In genomic region chr13:49791214-49791752, GRCh38 we compare ENCODE assay signal across 8 cellular contexts. TPM values are rescaled to one million over a fixed set of nuclear protein-coding genes. Genes with fewer than 3 reads are reported as not detected.
A peak's percentile ranks its signal among the peaks of the same experiment; 100 is the strongest.
DNase-seq lines count a peak whose midpoint lies in the region; ATAC-seq and TF ChIP-seq lines count a peak whose summit lies in the region.

No MANE protein-coding gene starts in this region.

- H4K12ac ChIP-seq in trophoblast cell (ENCODE audit: low read depth, low read length) = peak overlapping the region; percentile 84

- POLR2A ChIA-PET in activated CD8-positive, alpha-beta T cell treated with anti-CD3 and anti-CD28 coated beads for 36 hours (lab: Charles Lee) = interaction anchor here (0.6 to 2.5 kb wide), 5 partner anchors 9 to 96 kb away, joined by 3 to 9 read pairs (median 3); no protein-coding TSS in a partner anchor

- peaks cover 12% of the 10 kb centered on the region for H3K79me2 ChIP-seq in trophoblast cell (ENCODE audit: control insufficient read depth, insufficient read depth, low read length, poor library complexity)

- H3K9me3 ChIP-seq in gastroesophageal sphincter (no peaks in the 10 kb centered on the region), trophoblast cell (ENCODE audit: insufficient read depth, low read depth, low read length) (no peaks in the 10 kb centered on the region)

- peak overlapping the region; percentile 60 for H3K4me2 ChIP-seq in trophoblast cell (ENCODE audit: low read length)

- H3K4me3 ChIP-seq in LNCaP clone FGC (ENCODE audit: low read depth, low read length) (peak overlapping the region; percentile 72), gastroesophageal sphincter (peak overlapping the region; percentile 84 to 97), trophoblast cell (ENCODE audit: low read depth, low read length) (peak overlapping the region; percentile 98)

- H3K27me3 ChIP-seq in gastroesophageal sphincter = no peaks in the 10 kb centered on the region
- H3K27me3 ChIP-seq in trophoblast cell (ENCODE audit: insufficient read depth, low read length) = no peaks in the 10 kb centered on the region

- H3K18ac ChIP-seq in trophoblast cell (ENCODE audit: low read length) = peak overlapping the region; percentile 96

- peaks cover 42% of the 10 kb centered on the region for H3K4me1 Mint-ChIP-seq in activated CD8-positive, alpha-beta T cell treated with anti-CD3 and anti-CD28 coated beads for 36 hours (ENCODE audit: low read depth)

- H3K36me3 Mint-ChIP-seq in activated CD8-positive, alpha-beta T cell treated with anti-CD3 and anti-CD28 coated beads for 36 hours (ENCODE audit: low read depth) = peaks cover 25% of the 10 kb centered on the region

- H3K36me3 ChIP-seq in gastroesophageal sphincter (no peaks in the 10 kb centered on the region), trophoblast cell (ENCODE audit: control insufficient read depth in 1 of 2, insufficient read depth in 2 of 2, low read length in 2 of 2) (no peaks in the 10 kb centered on the region)

- TF ChIP-seq EP300 in gastroesophageal sphincter (IDR thresholded peaks at IDR 0.05) = no peak

- H3K27ac ChIP-seq in gastroesophageal sphincter (peak overlapping the region; percentile 78 to 97 (median 96)), trophoblast cell (ENCODE audit: low read depth, low read length) (no peak overlapping the region)

- peak; percentile 55 for TF ChIP-seq CTCF in LNCaP clone FGC (IDR thresholded peaks at IDR 0.05; ENCODE audit: control insufficient read depth, extremely low read depth, insufficient read depth)
- no peak for TF ChIP-seq CTCF in activated CD8-positive, alpha-beta T cell treated with anti-CD3 and anti-CD28 coated beads for 36 hours (IDR thresholded peaks at IDR 0.05)
- peak in 1 of 4 experiments; percentile 14 for TF ChIP-seq CTCF in gastroesophageal sphincter (IDR thresholded peaks at IDR 0.05)

- H2AFZ ChIP-seq in trophoblast cell (ENCODE audit: insufficient read depth, low read length, poor library complexity) = peak overlapping the region; percentile 98

- no peaks in the 10 kb centered on the region for H3K9me3 Mint-ChIP-seq in activated CD8-positive, alpha-beta T cell treated with anti-CD3 and anti-CD28 coated beads for 36 hours

- H2BK5ac ChIP-seq in trophoblast cell (ENCODE audit: low read depth, low read length, poor library complexity) = no peak overlapping the region

- H3K4ac ChIP-seq in trophoblast cell (ENCODE audit: low read depth, low read length) = peak overlapping the region; percentile 77

- DNase-seq in activated CD8-positive, alpha-beta memory T cell treated with anti-CD3 and anti-CD28 coated beads, Interleukin-2, amount 50 U/mL, for 4 hours = peak; percentile 17
- DNase-seq in activated CD8-positive, alpha-beta memory T cell treated with anti-CD3 and anti-CD28 coated beads for 24 hours = no peak
- DNase-seq in LNCaP clone FGC (ENCODE audit: low read depth) (peak; percentile 23), trophoblast cell (peak in 1 of 2 donors; percentile 32), NCI-H226 (no peak), NCI-H446 (lab: John Stamatoyannopoulos, UW) (no peak)
- DNase-seq in activated CD8-positive, alpha-beta T cell treated with anti-CD3 and anti-CD28 coated beads for 36 hours = peak; percentile 35

- peak overlapping the region; percentile 98 for H3K14ac ChIP-seq in trophoblast cell (ENCODE audit: low read length)

- CTCF ChIA-PET in activated CD8-positive, alpha-beta T cell treated with anti-CD3 and anti-CD28 coated beads for 36 hours (lab: Charles Lee) = interaction anchor here (0.8 to 2.5 kb wide), 5 partner anchors 11 to 121 kb away, joined by 3 to 7 read pairs (median 3); no protein-coding TSS in a partner anchor

- intact Hi-C loops in activated CD8-positive, alpha-beta T cell treated with anti-CD3 and anti-CD28 coated beads for 36 hours (cut with micrococcal nuclease) = no loop called here

- no peak for TF ChIP-seq POLR2A in gastroesophageal sphincter (IDR thresholded peaks at IDR 0.05)

- no peak overlapping the region for H2AK5ac ChIP-seq in trophoblast cell (ENCODE audit: low read length)

- no peak overlapping the region for H2BK12ac ChIP-seq in trophoblast cell (ENCODE audit: low read length)

- peak overlapping the region; percentile 80 for H3K4me3 Mint-ChIP-seq in activated CD8-positive, alpha-beta T cell treated with anti-CD3 and anti-CD28 coated beads for 36 hours

- WGBS in gastroesophageal sphincter (ENCODE audit: low coverage in 1 of 2), 2 donors = 5 to 7% methylated on average over 8 to 11 of the region's 11 CpGs
- no CpG with 5 or more reads among the region's 11 CpGs for WGBS in trophoblast cell (ENCODE audit: extremely low coverage, insufficient coverage, insufficient read length)

- no peak overlapping the region for H4K8ac ChIP-seq in trophoblast cell (ENCODE audit: low read depth, low read length)

- H3K79me1 ChIP-seq in trophoblast cell (ENCODE audit: low read length) = peaks cover 9% of the 10 kb centered on the region

- H2BK120ac ChIP-seq in trophoblast cell (ENCODE audit: insufficient read depth, low read length, poor library complexity) = peak overlapping the region; percentile 34

- H3K23ac ChIP-seq in trophoblast cell (ENCODE audit: low read length) = no peak overlapping the region

- H4K91ac ChIP-seq in trophoblast cell (ENCODE audit: low read depth, low read length) = peak overlapping the region; percentile 75

- peaks cover 0 to 43% (median 10%) of the 10 kb centered on the region in 3 donors for H3K4me1 ChIP-seq in gastroesophageal sphincter
- peaks cover 0 to 2% of the 10 kb centered on the region in 2 experiments for H3K4me1 ChIP-seq in trophoblast cell (ENCODE audit: control insufficient read depth in 1 of 2, insufficient read depth in 2 of 2, low read length in 2 of 2)

- no peaks in the 10 kb centered on the region for H3K27me3 Mint-ChIP-seq in activated CD8-positive, alpha-beta T cell treated with anti-CD3 and anti-CD28 coated beads for 36 hours

- H3K27ac Mint-ChIP-seq in activated CD8-positive, alpha-beta T cell treated with anti-CD3 and anti-CD28 coated beads for 36 hours = peak overlapping the region; percentile 93

- H3K9ac ChIP-seq in trophoblast cell (ENCODE audit: low read length) = peak overlapping the region; percentile 94

- no peak for ATAC-seq in activated CD8-positive, alpha-beta T cell treated with anti-CD3 and anti-CD28 coated beads for 36 hours
- no peak for ATAC-seq in gastroesophageal sphincter

RNA-seq across cellular contexts. Expression of gene KPNA3, which starts 1.2 kb away (rescaled TPM):
- 10 to 100 TPM; 59.1 to 60.6 TPM for total RNA-seq in activated CD8-positive, alpha-beta T cell treated with anti-CD3 and anti-CD28 coated beads for 36 hours
- 10 to 100 TPM; 41.2 to 67.5 (median 55.8) TPM for total RNA-seq in gastroesophageal sphincter
- 27.1 and 28.2 TPM in 2 replicates for polyA plus RNA-seq in trophoblast cell (2013)

Comparison
In these comparisons a context has a peak if more than half of its experiments do, and no peak if none do; other contexts are left out.
1. DNase-seq: peak in activated CD8-positive, alpha-beta memory T cell treated with anti-CD3 and anti-CD28 coated beads, Interleukin-2, amount 50 U/mL, for 4 hours (single experiment), LNCaP clone FGC (single experiment) and activated CD8-positive, alpha-beta T cell treated with anti-CD3 and anti-CD28 coated beads for 36 hours (single experiment); none in activated CD8-positive, alpha-beta memory T cell treated with anti-CD3 and anti-CD28 coated beads for 24 hours (single experiment), NCI-H226 (single experiment) and NCI-H446 (0 of 2).
2. Peak in every context shown above with its lines, with median percentiles within 50 percentile points of each other: H3K4me3 ChIP-seq.